In the genomic region with DNA sequence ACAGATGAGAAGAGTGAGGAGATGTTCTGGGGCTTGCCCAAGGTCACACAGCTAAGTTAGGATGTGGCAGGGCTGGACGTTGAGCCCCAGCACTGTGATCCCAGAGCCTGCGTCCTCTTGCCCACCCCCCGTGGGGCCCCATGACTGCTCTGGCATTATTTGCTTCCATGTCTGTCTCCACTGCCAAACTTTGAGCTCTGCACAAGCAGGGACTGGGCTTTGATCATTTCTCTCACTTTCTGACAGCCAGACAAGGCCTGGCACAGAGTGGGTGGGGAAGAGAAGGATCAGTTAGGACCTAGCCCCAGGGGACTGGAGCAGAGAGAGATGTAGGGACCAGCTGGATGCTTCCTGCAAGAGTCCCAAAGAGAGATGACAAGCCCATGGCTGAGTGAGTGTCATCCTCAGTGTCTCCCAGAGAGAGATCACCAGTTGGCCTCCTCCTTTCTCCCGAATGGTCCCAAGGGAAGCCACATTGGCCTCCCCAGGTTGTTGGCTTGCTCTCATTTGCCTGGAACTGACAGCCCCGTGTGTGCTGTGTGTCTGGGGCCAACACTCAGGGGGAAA, we compare ENCODE assay signal across 24 cellular contexts.
DNase-seq lines count a peak whose midpoint lies in the region; TF ChIP-seq lines count a peak whose summit lies in the region.
"Had no signal": no experiment of that assay in that cellular context is flagged by ENCODE, and none has a peak within 500 bp of the region (broad histone marks: within the 10 kb centered on the region; RNA-seq: fewer than 3 reads in every experiment).

No MANE protein-coding gene starts in this region.

- WGBS in endodermal cell (ENCODE audit: insufficient coverage in 1 of 2, insufficient read length in 1 of 2), 2 experiments = 80 to 81% methylated on average over 1 to 5 of the region's 5 CpGs
- WGBS in trophoblast cell (ENCODE audit: extremely low coverage, insufficient coverage, insufficient read length) = no CpG with 5 or more reads among the region's 5 CpGs

- H3K4me3 ChIP-seq in A673 (ENCODE audit: low read depth, low read length, poor library complexity, severe bottlenecking) (no peak overlapping the region), BE2C (ENCODE audit: low read depth, low read length) (no peak overlapping the region), endodermal cell (ENCODE audit: low read length) (no peak overlapping the region), trophoblast cell (ENCODE audit: low read depth, low read length) (no peak overlapping the region)
- H3K4me3 ChIP-seq: HAP-1 had no signal

- H3K18ac ChIP-seq in trophoblast cell (ENCODE audit: low read length) = no peak overlapping the region

- H3K9me3 Mint-ChIP-seq in endodermal cell = no peaks in the 10 kb centered on the region
- H3K9me3 Mint-ChIP-seq: CD8-positive, alpha-beta memory T cell had no signal

- H3K36me3 ChIP-seq in A673 (ENCODE audit: insufficient read depth, low read length, poor library complexity, severe bottlenecking) (no peaks in the 10 kb centered on the region), BE2C (no peaks in the 10 kb centered on the region), endodermal cell (ENCODE audit: control insufficient read depth, insufficient read depth, low read length) (no peaks in the 10 kb centered on the region), trophoblast cell (ENCODE audit: control insufficient read depth in 1 of 2, insufficient read depth in 2 of 2, low read length in 2 of 2) (no peaks in the 10 kb centered on the region)
- H3K36me3 ChIP-seq: HAP-1 had no signal

- TF ChIP-seq CTCF in A673 (conservative IDR thresholded peaks at IDR 0.05; ENCODE audit: low read depth, low read length) (no peak), BE2C (IDR thresholded peaks at IDR 0.05; ENCODE audit: low read depth, low read length) (no peak), endodermal cell (conservative IDR thresholded peaks at IDR 0.05) (no peak), GM10248 (IDR thresholded peaks at IDR 0.05; ENCODE audit: control extremely low read depth, extremely low read depth, low read depth, missing control alignments) (no peak)

- H4K91ac ChIP-seq in trophoblast cell (ENCODE audit: low read depth, low read length) = no peak overlapping the region

- no peak overlapping the region for H3K23ac ChIP-seq in trophoblast cell (ENCODE audit: low read length)

- peaks cover 9% of the 10 kb centered on the region for H3K4me1 ChIP-seq in A673 (ENCODE audit: insufficient read depth, low read length, poor library complexity, severe bottlenecking)
- H3K4me1 ChIP-seq in BE2C = peaks cover 19% of the 10 kb centered on the region
- H3K4me1 ChIP-seq in endodermal cell (ENCODE audit: control insufficient read depth, insufficient read depth, low read length) = no peaks in the 10 kb centered on the region
- H3K4me1 ChIP-seq in trophoblast cell (ENCODE audit: control insufficient read depth in 1 of 2, insufficient read depth in 2 of 2, low read length in 2 of 2) = peaks cover 0 to 2% of the 10 kb centered on the region in 2 experiments
- H3K4me1 ChIP-seq: HAP-1 had no signal

- H3K9ac ChIP-seq in endodermal cell (ENCODE audit: extremely low read depth, low read length, poor library complexity, severe bottlenecking) (no peak overlapping the region), trophoblast cell (ENCODE audit: low read length) (no peak overlapping the region)
- H3K9ac ChIP-seq: KMS-11, SK-N-SH had no signal

- intact Hi-C loops in A673 (cut with micrococcal nuclease; ENCODE audit: unreplicated experiment) = loop anchor here (5.0 kb wide), 1 partner anchor 242 kb away; a partner anchor contains a TSS

- no peak overlapping the region for H2BK5ac ChIP-seq in trophoblast cell (ENCODE audit: low read depth, low read length, poor library complexity)

- CTCF ChIA-PET in A673 (lab: Charles Lee) = no interaction called here
- CTCF ChIA-PET in GM10248 (lab: Yijun Ruan, JAX) = interaction anchor here (1.3 kb wide), 1 partner anchor 9 kb away, joined by 3 read pairs; no protein-coding TSS in a partner anchor

- no peaks in the 10 kb centered on the region for H3K79me1 ChIP-seq in trophoblast cell (ENCODE audit: low read length)

- no peak overlapping the region for H4K12ac ChIP-seq in trophoblast cell (ENCODE audit: low read depth, low read length)

- H3K14ac ChIP-seq in trophoblast cell (ENCODE audit: low read length) = no peak overlapping the region

- H3K36me3 Mint-ChIP-seq in endodermal cell (ENCODE audit: low read depth) = no peaks in the 10 kb centered on the region

- BruUV-seq in A673 (replicated peaks; lab: Mats Ljungman, UMichigan) = no TSS peak

- H3K27me3 ChIP-seq in A673 (replicated peaks; ENCODE audit: insufficient read depth, low read depth, low read length, poor library complexity) (no peaks in the 10 kb centered on the region), BE2C (no peaks in the 10 kb centered on the region), endodermal cell (ENCODE audit: control insufficient read depth, insufficient read depth, low read length, poor library complexity, severe bottlenecking) (no peaks in the 10 kb centered on the region), trophoblast cell (ENCODE audit: insufficient read depth, low read length) (no peaks in the 10 kb centered on the region)

- H3K9me3 ChIP-seq in A673 (ENCODE audit: low read depth, low read length, poor library complexity, severe bottlenecking) = no peaks in the 10 kb centered on the region
- H3K9me3 ChIP-seq in BE2C = no peaks in the 10 kb centered on the region
- no peaks in the 10 kb centered on the region for H3K9me3 ChIP-seq in endodermal cell (ENCODE audit: control insufficient read depth, low read length)
- H3K9me3 ChIP-seq in trophoblast cell (ENCODE audit: insufficient read depth, low read depth, low read length) = no peaks in the 10 kb centered on the region
- H3K9me3 ChIP-seq: HAP-1, SK-N-SH had no signal

- no peaks in the 10 kb centered on the region for H3K79me2 ChIP-seq in trophoblast cell (ENCODE audit: control insufficient read depth, insufficient read depth, low read length, poor library complexity)

- no peak overlapping the region for H2BK120ac ChIP-seq in trophoblast cell (ENCODE audit: insufficient read depth, low read length, poor library complexity)

- H2AK5ac ChIP-seq in trophoblast cell (ENCODE audit: low read length) = no peak overlapping the region

- H2AFZ ChIP-seq in trophoblast cell (ENCODE audit: insufficient read depth, low read length, poor library complexity) = no peak overlapping the region

- DNase-seq in A673 (ENCODE audit: low spot score) (peak; percentile 7), BE2C (peak; percentile 73), NCI-H1092 treated with DMSO at 0.1 percent for 48 hours (lab: John Stamatoyannopoulos, UW) (peak; percentile 19), endodermal cell (peak; percentile 35), trophoblast cell (no peak), MV-4-11 (lab: John Stamatoyannopoulos, UW) (no peak), GM10248 (ENCODE audit: extremely low spot score) (no peak), H4 (ENCODE audit: low spot score) (no peak)
- DNase-seq: ACHN; CD8-positive, alpha-beta memory T cell; GDM1; IMR-90; NCI-H1694 treated with DMSO at 0.1 percent for 48 hours; NCI-H2107; NCI-H2227 treated with DMSO at 0.1 percent for 48 hours; NCI-H510A; NCI-H748 treated with DMSO at 0.1 percent for 48 hours; OCI-M1; SHP77 treated with DMSO at 0.1 percent for 48 hours; SK-N-SH; T-helper 2 cell had no signal

- no peaks in the 10 kb centered on the region for H3K27me3 Mint-ChIP-seq in endodermal cell (ENCODE audit: insufficient read depth)

- no peak overlapping the region for H3K27ac Mint-ChIP-seq in endodermal cell
- H3K27ac Mint-ChIP-seq: CD8-positive, alpha-beta memory T cell had no signal

- H3K27ac ChIP-seq in A673 (ENCODE audit: low read depth, low read length, poor library complexity, severe bottlenecking) (no peak overlapping the region), endodermal cell (ENCODE audit: low read depth, low read length) (no peak overlapping the region), trophoblast cell (ENCODE audit: low read depth, low read length) (no peak overlapping the region)
- H3K27ac ChIP-seq: C4-2B, KMS-11 had no signal

- H3K4me2 ChIP-seq in trophoblast cell (ENCODE audit: low read length) = no peak overlapping the region
- H3K4me2 ChIP-seq: KMS-11, SK-N-SH had no signal

- no peak overlapping the region for H3K4me3 Mint-ChIP-seq in endodermal cell
- H3K4me3 Mint-ChIP-seq: CD8-positive, alpha-beta memory T cell had no signal

- H4K8ac ChIP-seq in trophoblast cell (ENCODE audit: low read depth, low read length) = no peak overlapping the region

- no peaks in the 10 kb centered on the region for H3K4me1 Mint-ChIP-seq in endodermal cell

- H3K4ac ChIP-seq in trophoblast cell (ENCODE audit: low read depth, low read length) = no peak overlapping the region

- no peak overlapping the region for H2BK12ac ChIP-seq in trophoblast cell (ENCODE audit: low read length)

- POLR2A ChIA-PET in A673 (lab: Charles Lee; ENCODE audit: low non-redundant PET) (no interaction called here), GM10248 (lab: Yijun Ruan, JAX) (no interaction called here)

Comparison
In these comparisons a context has a peak if more than half of its experiments do, and no peak if none do; other contexts are left out.
1. DNase-seq: peak in A673 (single experiment), BE2C (single experiment), NCI-H1092 treated with DMSO at 0.1 percent for 48 hours (single experiment) and endodermal cell (single experiment); none in trophoblast cell (0 of 2), MV-4-11 (single experiment), GM10248 (single experiment) and H4 (single experiment).